ENCODE assay signal across 18 cellular contexts in the genomic region with DNA sequence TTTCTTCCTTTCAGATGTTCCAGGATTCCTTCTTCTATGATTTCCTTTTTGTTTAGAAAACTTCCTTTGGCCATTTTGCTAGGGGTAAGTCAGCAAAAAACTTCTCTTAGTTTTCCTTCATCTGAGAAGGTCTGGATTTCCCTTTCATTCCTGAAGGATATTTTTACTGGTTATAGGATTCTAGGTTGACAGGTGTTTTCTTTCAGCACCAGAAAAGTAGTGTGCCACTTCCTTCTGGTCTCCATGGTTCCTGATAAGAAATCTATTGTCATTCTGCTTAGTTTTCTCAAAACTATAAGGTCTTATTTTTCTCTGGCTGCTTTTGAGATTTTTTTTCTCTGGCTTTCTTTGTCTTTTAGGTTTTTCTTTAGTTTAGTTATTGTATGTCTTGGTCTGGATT. TPM values are rescaled to one million over a fixed set of nuclear protein-coding genes. Genes with fewer than 3 reads are reported as not detected.
DNase-seq lines count a peak whose midpoint lies in the region; TF ChIP-seq lines count a peak whose summit lies in the region.
"Had no signal": no experiment of that assay in that cellular context is flagged by ENCODE, and none has a peak within 500 bp of the region (broad histone marks: within the 10 kb centered on the region; RNA-seq: fewer than 3 reads in every experiment).

No MANE protein-coding gene starts in this region.

- H3F3A ChIP-seq in PC-9 (ENCODE audit: insufficient read depth, low read depth), result peaks cover 90% of the 10 kb centered on the region

- peaks cover 32% of the 10 kb centered on the region for H3K36me3 Mint-ChIP-seq in activated T-cell treated with anti-CD3 and anti-CD28 coated beads, Interleukin-2, amount 50 U/mL, for 24 hours (ENCODE audit: low read depth)
- H3K36me3 Mint-ChIP-seq in chondrocyte (ENCODE audit: low read depth), result peaks cover 6% of the 10 kb centered on the region
- H3K36me3 Mint-ChIP-seq in progenitor cell of endocrine pancreas (ENCODE audit: insufficient read depth), result peaks cover 16% of the 10 kb centered on the region

- H3K4me2 ChIP-seq in PC-9, result no peak overlapping the region

- TF ChIP-seq CTCF in PC-9 (conservative IDR thresholded peaks at IDR 0.05) (no peak), chondrocyte (IDR thresholded peaks at IDR 0.05) (no peak), progenitor cell of endocrine pancreas (IDR thresholded peaks at IDR 0.05; ENCODE audit: unreplicated experiment) (no peak), adrenal gland (IDR thresholded peaks at IDR 0.05) (no peak)

- POLR2A ChIA-PET in PC-9 (lab: Charles Lee; ENCODE audit: unreplicated experiment), result no interaction called here

- peak overlapping the region; percentile 78 for H3K27ac ChIP-seq in PC-9
- no peak overlapping the region for H3K27ac ChIP-seq in adrenal gland
- H3K27ac ChIP-seq: 22Rv1, RWPE1 had no signal

- H3K4me3 Mint-ChIP-seq in activated T-cell treated with anti-CD3 and anti-CD28 coated beads, Interleukin-2, amount 50 U/mL, for 24 hours, result no peak overlapping the region
- H3K4me3 Mint-ChIP-seq in chondrocyte (ENCODE audit: unreplicated experiment) (no peak overlapping the region), progenitor cell of endocrine pancreas (ENCODE audit: low read depth) (no peak overlapping the region)

- H3K27me3 ChIP-seq in PC-9 (ENCODE audit: insufficient read depth, low read depth) (no peaks in the 10 kb centered on the region), adrenal gland (no peaks in the 10 kb centered on the region)
- H3K27me3 ChIP-seq: MG63 had no signal

- H3K9me3 Mint-ChIP-seq in activated T-cell treated with anti-CD3 and anti-CD28 coated beads, Interleukin-2, amount 50 U/mL, for 24 hours, result no peaks in the 10 kb centered on the region
- H3K9me3 Mint-ChIP-seq in chondrocyte (ENCODE audit: low read depth), result peaks cover 5% of the 10 kb centered on the region
- H3K9me3 Mint-ChIP-seq in progenitor cell of endocrine pancreas (ENCODE audit: low read depth), result peaks cover 15% of the 10 kb centered on the region

- no peak for DNase-seq in activated T-cell treated with anti-CD3 and anti-CD28 coated beads, Interleukin-2, amount 50 U/mL, for 24 hours
- DNase-seq in activated T-cell treated with anti-CD3 and anti-CD28 coated beads for 4 hours (no peak), PC-9 (no peak), chondrocyte (ENCODE audit: low spot score) (no peak), progenitor cell of endocrine pancreas (ENCODE audit: low spot score, unreplicated experiment) (no peak), NAMALWA (ENCODE audit: low spot score) (no peak), adrenal gland (no peak), GDM1 (lab: John Stamatoyannopoulos, UW) (no peak)
- DNase-seq: ACHN, DMS53, KBM-7, MG63, NCI-H2029, NCI-H446 treated with DMSO at 0.1 percent for 48 hours, NCI-H526, SHP77 had no signal

- H3K27me3 Mint-ChIP-seq in activated T-cell treated with anti-CD3 and anti-CD28 coated beads, Interleukin-2, amount 50 U/mL, for 24 hours, result no peaks in the 10 kb centered on the region
- H3K27me3 Mint-ChIP-seq in chondrocyte (ENCODE audit: low read depth) (no peaks in the 10 kb centered on the region), progenitor cell of endocrine pancreas (no peaks in the 10 kb centered on the region)

- intact Hi-C loops in PC-9 (cut with micrococcal nuclease; ENCODE audit: unreplicated experiment) (no loop called here), adrenal gland (cut with DNase I) (no loop called here)

- peak overlapping the region; percentile 15 for H3K27ac Mint-ChIP-seq in activated T-cell treated with anti-CD3 and anti-CD28 coated beads, Interleukin-2, amount 50 U/mL, for 24 hours
- peak overlapping the region; percentile 6 for H3K27ac Mint-ChIP-seq in chondrocyte (ENCODE audit: unreplicated experiment)
- H3K27ac Mint-ChIP-seq in progenitor cell of endocrine pancreas, result peak overlapping the region; percentile 25

- H3K9me3 ChIP-seq in PC-9 (ENCODE audit: insufficient read depth, low read depth) (0 out of 2 replicates have a peak, but pooled peaks cover 5% of the 10 kb centered on the region), adrenal gland (replicated peaks in 1 of 3) (no peaks in the 10 kb centered on the region)

- H3K4me1 ChIP-seq in PC-9 (replicated peaks; ENCODE audit: insufficient read depth) (peaks cover 93% of the 10 kb centered on the region), adrenal gland (replicated peaks in 1 of 2) (peaks cover 8 to 33% of the 10 kb centered on the region in 2 donors)

- H2AFZ ChIP-seq in PC-9, result no peak overlapping the region

- no TSS peak for BruUV-seq in PC-9 (replicated peaks; lab: Mats Ljungman, UMichigan)

- CTCF ChIA-PET in PC-9 (lab: Charles Lee), result no interaction called here

- no peak overlapping the region for H3K4me3 ChIP-seq in PC-9
- H3K4me3 ChIP-seq in adrenal gland, result no peak overlapping the region
- H3K4me3 ChIP-seq: MG63 had no signal

- TF ChIP-seq POLR2A in adrenal gland (IDR thresholded peaks at IDR 0.05), result no peak

- peaks cover 56% of the 10 kb centered on the region for H4K20me1 ChIP-seq in PC-9 (ENCODE audit: insufficient read depth)

- H3K79me2 ChIP-seq in PC-9 (ENCODE audit: low read depth), result peaks cover 100% of the 10 kb centered on the region

- peaks cover 65% of the 10 kb centered on the region for H3K36me3 ChIP-seq in PC-9 (ENCODE audit: low read depth)
- H3K36me3 ChIP-seq in adrenal gland (replicated peaks in 1 of 2), result no peaks in the 10 kb centered on the region

- H3K9me2 ChIP-seq in PC-9 (ENCODE audit: insufficient read depth), result no peaks in the 10 kb centered on the region

- peaks cover 68% of the 10 kb centered on the region for H3K4me1 Mint-ChIP-seq in activated T-cell treated with anti-CD3 and anti-CD28 coated beads, Interleukin-2, amount 50 U/mL, for 24 hours (ENCODE audit: low read depth)
- H3K4me1 Mint-ChIP-seq in chondrocyte (ENCODE audit: low read depth) (peaks cover 93% of the 10 kb centered on the region), progenitor cell of endocrine pancreas (ENCODE audit: low read depth) (no peaks in the 10 kb centered on the region)

RNA-seq across cellular contexts. Expression of gene MPRIP, which starts 27.6 kb away (rescaled TPM):
- total RNA-seq in PC-9 (2021) (411 and 443 TPM in 2 replicates), chondrocyte (197 to 352 TPM (median 345 TPM) in 3 replicates), progenitor cell of endocrine pancreas (180 and 195 TPM in 2 replicates), adrenal gland (100 to 1,000 TPM; 109 to 234 (median 168) TPM)
- polyA plus RNA-seq in adrenal gland, result 100 to 1,000 TPM; 174 to 231 (median 176) TPM
